Comparison of ENCODE assay signal across 1 cellular context in the genomic region with DNA sequence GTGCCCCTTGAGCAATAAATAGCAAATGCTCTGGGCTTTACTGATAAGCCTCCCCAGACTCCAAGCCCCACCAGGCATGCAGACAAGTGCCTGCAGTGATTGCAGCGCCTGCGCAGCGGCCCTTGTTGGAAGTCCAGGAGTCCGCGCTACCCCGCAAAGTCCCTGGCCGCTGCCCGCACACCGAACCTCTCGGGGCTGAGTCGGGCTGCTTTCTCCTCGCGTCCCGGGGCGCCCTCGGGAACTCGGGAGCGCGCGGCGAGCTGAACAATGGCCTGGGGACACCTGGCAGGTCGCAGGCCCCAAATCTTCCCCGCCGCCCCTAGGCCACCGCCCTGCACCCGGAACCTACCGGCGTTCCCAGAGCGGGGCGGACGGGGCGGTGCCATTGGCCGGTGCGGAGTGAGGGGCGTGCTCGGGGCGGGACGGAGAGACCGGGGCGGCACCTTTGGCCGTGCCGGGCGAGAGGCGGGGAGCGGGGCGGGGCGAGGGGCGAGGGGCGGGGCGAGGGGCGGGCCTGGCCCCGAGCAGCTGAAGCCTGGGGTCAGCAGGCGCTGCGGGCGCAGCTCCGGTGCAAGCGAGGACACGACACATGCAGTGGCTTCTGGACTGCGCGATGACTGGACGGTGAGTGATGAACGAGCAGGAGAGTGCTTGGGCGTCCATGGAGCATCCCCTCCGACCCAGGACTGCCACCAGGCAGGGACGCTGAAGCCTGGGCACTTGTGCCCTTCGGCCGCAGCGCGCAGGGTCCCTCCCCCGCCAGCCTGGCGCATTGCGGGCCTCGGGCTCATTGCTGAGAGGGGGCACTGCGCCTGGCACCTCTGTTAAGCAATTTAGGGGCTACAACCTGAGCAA.
TF ChIP-seq lines count a peak whose summit lies in the region.

A gene with protein sequence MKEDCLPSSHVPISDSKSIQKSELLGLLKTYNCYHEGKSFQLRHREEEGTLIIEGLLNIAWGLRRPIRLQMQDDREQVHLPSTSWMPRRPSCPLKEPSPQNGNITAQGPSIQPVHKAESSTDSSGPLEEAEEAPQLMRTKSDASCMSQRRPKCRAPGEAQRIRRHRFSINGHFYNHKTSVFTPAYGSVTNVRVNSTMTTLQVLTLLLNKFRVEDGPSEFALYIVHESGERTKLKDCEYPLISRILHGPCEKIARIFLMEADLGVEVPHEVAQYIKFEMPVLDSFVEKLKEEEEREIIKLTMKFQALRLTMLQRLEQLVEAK (plus strand): TSS at position 560 of the 855 bp plus-strand sequence. CDS start 10,401 bp downstream, outside the sequence.

TF ChIP-seq in HEK293, 187 proteins besides CTCF, POLR2A, EP300 and RAD21 (continued from another document):
- TF ChIP-seq, protein P1, sequence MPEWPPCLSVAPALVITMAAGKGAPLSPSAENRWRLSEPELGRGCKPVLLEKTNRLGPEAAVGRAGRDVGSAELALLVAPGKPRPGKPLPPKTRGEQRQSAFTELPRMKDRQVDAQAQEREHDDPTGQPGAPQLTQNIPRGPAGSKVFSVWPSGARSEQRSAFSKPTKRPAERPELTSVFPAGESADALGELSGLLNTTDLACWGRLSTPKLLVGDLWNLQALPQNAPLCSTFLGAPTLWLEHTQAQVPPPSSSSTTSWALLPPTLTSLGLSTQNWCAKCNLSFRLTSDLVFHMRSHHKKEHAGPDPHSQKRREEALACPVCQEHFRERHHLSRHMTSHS (tag by site-specific recombination; IDR thresholded peaks at IDR 0.05) = no peak
- TF ChIP-seq, protein P2, sequence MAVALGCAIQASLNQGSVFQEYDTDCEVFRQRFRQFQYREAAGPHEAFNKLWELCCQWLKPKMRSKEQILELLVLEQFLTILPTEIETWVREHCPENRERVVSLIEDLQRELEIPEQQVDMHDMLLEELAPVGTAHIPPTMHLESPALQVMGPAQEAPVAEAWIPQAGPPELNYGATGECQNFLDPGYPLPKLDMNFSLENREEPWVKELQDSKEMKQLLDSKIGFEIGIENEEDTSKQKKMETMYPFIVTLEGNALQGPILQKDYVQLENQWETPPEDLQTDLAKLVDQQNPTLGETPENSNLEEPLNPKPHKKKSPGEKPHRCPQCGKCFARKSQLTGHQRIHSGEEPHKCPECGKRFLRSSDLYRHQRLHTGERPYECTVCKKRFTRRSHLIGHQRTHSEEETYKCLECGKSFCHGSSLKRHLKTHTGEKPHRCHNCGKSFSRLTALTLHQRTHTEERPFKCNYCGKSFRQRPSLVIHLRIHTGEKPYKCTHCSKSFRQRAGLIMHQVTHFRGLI (tag by site-specific recombination; IDR thresholded peaks at IDR 0.05) = peak; percentile 88
- TF ChIP-seq ZIC2 (tag by site-specific recombination; IDR thresholded peaks at IDR 0.05) (peak; percentile 61), ZNF610 (tag by site-specific recombination; IDR thresholded peaks at IDR 0.05; ENCODE audit: borderline replicate concordance) (peak; percentile 53; the same call in 1 of the 2 replicates), SCRT1 (tag by site-specific recombination; IDR thresholded peaks at IDR 0.05; ENCODE audit: borderline replicate concordance) (peak; percentile 69; the same call in 1 of the 2 replicates), ZNF600 (tag by site-specific recombination; IDR thresholded peaks at IDR 0.05) (peak; percentile 63), KLF1 (tag by site-specific recombination; IDR thresholded peaks at IDR 0.05) (peak; percentile 86), ZNF501 (tag by site-specific recombination; IDR thresholded peaks at IDR 0.05) (0 out of 2 replicates have a peak, but pooled peaks have one; percentile 24), ZNF561 (tag by site-specific recombination; IDR thresholded peaks at IDR 0.05; ENCODE audit: borderline replicate concordance) (peak; percentile 58; the same call in 1 of the 2 replicates), PATZ1 (tag by site-specific recombination; IDR thresholded peaks at IDR 0.05) (peak; percentile 66; the same call in 1 of the 2 replicates), KLF8 (tag by site-specific recombination; IDR thresholded peaks at IDR 0.05) (peak; percentile 85; the same call in 1 of the 2 replicates), BCL11B (tag by site-specific recombination; IDR thresholded peaks at IDR 0.05; ENCODE audit: low read depth) (peak; percentile 37; the same call in 1 of the 2 replicates), GFI1B (tag by site-specific recombination; IDR thresholded peaks at IDR 0.05) (peak; percentile 84), KLF10 (tag by site-specific recombination; IDR thresholded peaks at IDR 0.05) (peak; percentile 31; the same call in 1 of the 2 replicates), ZNF404 (tag by site-specific recombination; IDR thresholded peaks at IDR 0.05) (no peak), ZBTB48 (tag by site-specific recombination; IDR thresholded peaks at IDR 0.05) (peak; percentile 65; the same call in 1 of the 2 replicates), ZNF311 (tag by site-specific recombination; IDR thresholded peaks at IDR 0.05; ENCODE audit: borderline replicate concordance) (no peak), KLF9 (tag by site-specific recombination; IDR thresholded peaks at IDR 0.05; ENCODE audit: low read depth) (peak; percentile 71)
- TF ChIP-seq, protein P3, sequence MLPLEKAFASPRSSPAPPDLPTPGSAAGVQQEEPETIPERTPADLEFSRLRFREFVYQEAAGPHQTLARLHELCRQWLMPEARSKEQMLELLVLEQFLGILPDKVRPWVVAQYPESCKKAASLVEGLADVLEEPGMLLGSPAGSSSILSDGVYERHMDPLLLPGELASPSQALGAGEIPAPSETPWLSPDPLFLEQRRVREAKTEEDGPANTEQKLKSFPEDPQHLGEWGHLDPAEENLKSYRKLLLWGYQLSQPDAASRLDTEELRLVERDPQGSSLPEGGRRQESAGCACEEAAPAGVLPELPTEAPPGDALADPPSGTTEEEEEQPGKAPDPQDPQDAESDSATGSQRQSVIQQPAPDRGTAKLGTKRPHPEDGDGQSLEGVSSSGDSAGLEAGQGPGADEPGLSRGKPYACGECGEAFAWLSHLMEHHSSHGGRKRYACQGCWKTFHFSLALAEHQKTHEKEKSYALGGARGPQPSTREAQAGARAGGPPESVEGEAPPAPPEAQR (tag by site-specific recombination; IDR thresholded peaks at IDR 0.05) = no peak
- TF ChIP-seq, protein P4, sequence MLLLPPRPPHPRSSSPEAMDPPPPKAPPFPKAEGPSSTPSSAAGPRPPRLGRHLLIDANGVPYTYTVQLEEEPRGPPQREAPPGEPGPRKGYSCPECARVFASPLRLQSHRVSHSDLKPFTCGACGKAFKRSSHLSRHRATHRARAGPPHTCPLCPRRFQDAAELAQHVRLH (tag by site-specific recombination; IDR thresholded peaks at IDR 0.05) = peak; percentile 33; the same call in 1 of the 2 replicates
- TF ChIP-seq, protein P5, sequence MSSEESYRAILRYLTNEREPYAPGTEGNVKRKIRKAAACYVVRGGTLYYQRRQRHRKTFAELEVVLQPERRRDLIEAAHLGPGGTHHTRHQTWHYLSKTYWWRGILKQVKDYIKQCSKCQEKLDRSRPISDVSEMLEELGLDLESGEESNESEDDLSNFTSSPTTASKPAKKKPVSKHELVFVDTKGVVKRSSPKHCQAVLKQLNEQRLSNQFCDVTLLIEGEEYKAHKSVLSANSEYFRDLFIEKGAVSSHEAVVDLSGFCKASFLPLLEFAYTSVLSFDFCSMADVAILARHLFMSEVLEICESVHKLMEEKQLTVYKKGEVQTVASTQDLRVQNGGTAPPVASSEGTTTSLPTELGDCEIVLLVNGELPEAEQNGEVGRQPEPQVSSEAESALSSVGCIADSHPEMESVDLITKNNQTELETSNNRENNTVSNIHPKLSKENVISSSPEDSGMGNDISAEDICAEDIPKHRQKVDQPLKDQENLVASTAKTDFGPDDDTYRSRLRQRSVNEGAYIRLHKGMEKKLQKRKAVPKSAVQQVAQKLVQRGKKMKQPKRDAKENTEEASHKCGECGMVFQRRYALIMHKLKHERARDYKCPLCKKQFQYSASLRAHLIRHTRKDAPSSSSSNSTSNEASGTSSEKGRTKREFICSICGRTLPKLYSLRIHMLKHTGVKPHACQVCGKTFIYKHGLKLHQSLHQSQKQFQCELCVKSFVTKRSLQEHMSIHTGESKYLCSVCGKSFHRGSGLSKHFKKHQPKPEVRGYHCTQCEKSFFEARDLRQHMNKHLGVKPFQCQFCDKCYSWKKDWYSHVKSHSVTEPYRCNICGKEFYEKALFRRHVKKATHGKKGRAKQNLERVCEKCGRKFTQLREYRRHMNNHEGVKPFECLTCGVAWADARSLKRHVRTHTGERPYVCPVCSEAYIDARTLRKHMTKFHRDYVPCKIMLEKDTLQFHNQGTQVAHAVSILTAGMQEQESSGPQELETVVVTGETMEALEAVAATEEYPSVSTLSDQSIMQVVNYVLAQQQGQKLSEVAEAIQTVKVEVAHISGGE (tag by site-specific recombination; conservative IDR thresholded peaks at IDR 0.05; ENCODE audit: low read depth) = 0 out of 2 replicates have a peak, but pooled peaks have one; percentile 42
